ENCODE assay signal across 19 cellular contexts in the genomic region with DNA sequence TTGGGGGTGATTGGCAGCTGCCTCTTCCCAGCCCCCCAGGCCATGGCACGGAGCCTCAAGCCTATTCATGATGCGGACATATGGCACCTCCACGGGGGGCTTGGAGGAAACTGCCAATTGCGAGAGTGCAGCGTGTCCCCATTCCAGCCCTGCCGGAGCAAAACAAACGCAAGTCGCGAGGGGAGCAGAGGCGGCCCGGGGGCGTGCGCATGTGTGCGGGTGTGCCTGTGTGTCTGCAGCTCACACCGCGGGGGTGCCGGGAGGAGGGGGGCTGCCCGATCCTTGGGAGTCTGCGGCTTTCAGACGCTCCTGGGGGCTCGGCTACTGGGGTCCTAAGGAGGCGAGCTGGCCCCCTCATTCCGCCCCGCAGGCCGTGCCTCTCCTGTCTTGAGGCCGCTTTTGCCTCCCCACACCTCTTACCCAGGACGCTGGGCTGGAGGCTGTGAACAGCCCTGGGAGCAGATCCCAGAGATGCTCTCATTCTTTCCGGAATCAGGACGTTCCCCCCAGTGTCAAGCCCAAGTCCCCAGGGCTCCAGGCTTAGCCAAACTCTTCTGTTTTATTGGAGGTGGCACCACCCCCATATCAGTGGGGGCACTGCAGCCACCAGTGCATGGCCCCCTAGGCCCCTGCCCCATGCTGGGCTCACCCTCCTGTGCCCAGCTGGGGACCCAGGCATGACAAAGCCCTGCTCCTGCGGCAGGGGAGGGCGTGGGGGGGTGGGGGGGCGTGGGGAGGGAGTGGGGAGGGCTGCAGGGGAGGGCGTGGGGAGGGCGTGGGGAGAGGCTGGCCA. TPM values are rescaled to one million over a fixed set of nuclear protein-coding genes. Genes with fewer than 3 reads are reported as not detected.
DNase-seq lines count a peak whose midpoint lies in the region; ATAC-seq and TF ChIP-seq lines count a peak whose summit lies in the region.
"Had no signal": no experiment of that assay in that cellular context is flagged by ENCODE, and none has a peak within 500 bp of the region (broad histone marks: within the 10 kb centered on the region; RNA-seq: fewer than 3 reads in every experiment).

No MANE protein-coding gene starts in this region.

- H2BK5ac ChIP-seq in neuronal stem cell (ENCODE audit: low read length), result no peak overlapping the region

- H3K9me3 ChIP-seq in SK-N-SH, result no peaks in the 10 kb centered on the region
- no peaks in the 10 kb centered on the region for H3K9me3 ChIP-seq in neuronal stem cell (replicated peaks in 1 of 2; ENCODE audit: control insufficient read depth in 2 of 2, insufficient read depth in 1 of 2, low read depth in 1 of 2, low read length in 2 of 2)
- H3K9me3 ChIP-seq: ascending aorta, thyroid gland had no signal

- no peaks in the 10 kb centered on the region for H3K36me3 ChIP-seq in SK-N-SH (replicated peaks in 1 of 2; ENCODE audit: control insufficient read depth in 1 of 2, insufficient read depth in 2 of 2, low read length in 1 of 2)
- no peaks in the 10 kb centered on the region for H3K36me3 ChIP-seq in neuronal stem cell (replicated peaks in 1 of 2; ENCODE audit: control insufficient read depth in 2 of 2, insufficient read depth in 2 of 2, low read length in 2 of 2)
- H3K36me3 ChIP-seq: ascending aorta, thyroid gland had no signal

- no peaks in the 10 kb centered on the region for H3K9me2 ChIP-seq in SK-N-SH

- H3K79me2 ChIP-seq in SK-N-SH (ENCODE audit: insufficient read depth), result no peaks in the 10 kb centered on the region

- no peak overlapping the region for H3K23ac ChIP-seq in neuronal stem cell (ENCODE audit: low read depth, low read length, poor library complexity)

- H2AFZ ChIP-seq in SK-N-SH (ENCODE audit: low read depth) (no peak overlapping the region), neuronal stem cell (ENCODE audit: low read length) (no peak overlapping the region)

- H3K27ac ChIP-seq in SK-N-SH (ENCODE audit: low read depth in 2 of 2, low read length in 1 of 2) (no peak overlapping the region), neuronal stem cell (replicated peaks; ENCODE audit: low read length) (no peak overlapping the region)
- H3K27ac ChIP-seq: ascending aorta, thyroid gland had no signal

- H2BK15ac ChIP-seq in neuronal stem cell (ENCODE audit: low read length), result no peak overlapping the region

- no peak overlapping the region for H3K9ac ChIP-seq in SK-N-SH
- no peak overlapping the region for H3K9ac ChIP-seq in neuronal stem cell (ENCODE audit: low read depth, low read length, poor library complexity)

- H3K27me3 ChIP-seq in SK-N-SH (ENCODE audit: insufficient read depth), result no peaks in the 10 kb centered on the region
- H3K27me3 ChIP-seq in neuronal stem cell (ENCODE audit: control insufficient read depth in 3 of 3, insufficient read depth in 3 of 3, low read depth in 1 of 3, low read length in 3 of 3), result peaks cover 0 to 46% (median 2%) of the 10 kb centered on the region in 3 experiments
- H3K27me3 ChIP-seq: ascending aorta, thyroid gland had no signal

- peak overlapping the region; percentile 35 for H2AK5ac ChIP-seq in neuronal stem cell (ENCODE audit: low read depth, low read length)

- H3K4me3 ChIP-seq in SK-N-SH (ENCODE audit: low read depth in 2 of 2, low read length in 1 of 2), result no peak overlapping the region
- H3K4me3 ChIP-seq in neuronal stem cell (ENCODE audit: low read length in 2 of 2), result no peak overlapping the region
- H3K4me3 ChIP-seq: ascending aorta, thyroid gland had no signal

- TF ChIP-seq RAD21 in SK-N-SH (IDR thresholded peaks at IDR 0.05; ENCODE audit: low read length), result no peak

- DNase-seq in SK-N-SH (peak; percentile 77), NCI-H2171 treated with DMSO at 0.1 percent for 48 hours (lab: John Stamatoyannopoulos, UW) (peak; percentile 92), cerebellar nuclear complex (lab: John Stamatoyannopoulos, UW) (peak; percentile 17 to 86), neuronal stem cell (ENCODE audit: low spot score) (no peak), SIG-M5 treated with dmso at 0.1 percent for 504 hours (lab: John Stamatoyannopoulos, UW; ENCODE audit: unreplicated experiment) (no peak)
- DNase-seq in activated CD4-positive, alpha-beta T cell treated with anti-CD3 and anti-CD28 coated beads, Interleukin-2, amount 50 U/mL, for 4 hours, result no peak
- DNase-seq: activated CD4-positive, alpha-beta memory T cell treated with anti-CD3 and anti-CD28 coated beads, Interleukin-2, amount 10 ng/mL, durations not matched to agents 7 days and 5 days; activated naive CD4-positive, alpha-beta T cell treated with anti-CD3 and anti-CD28 coated beads, Interleukin-2, amount 10 ng/mL, durations not matched to agents 7 days and 5 days; activated T-cell treated with anti-CD3 and anti-CD28 coated beads, Interleukin-2, amount 50 U/mL, for 1 hour; CD4-positive, CD25-positive, alpha-beta regulatory T cell; DMS53; IMR-90; NCI-H2107; stimulated activated naive B cell treated with anti-CD40 and anti-IgM and Interleukin-4, amounts not matched to agents 10 μg/mL and 1 μg/mL and 100 μg/mL, for 72 hours; T-cell; thyroid gland had no signal

- no peak overlapping the region for H3K4ac ChIP-seq in neuronal stem cell (ENCODE audit: low read length)

- ATAC-seq in SK-N-SH treated with all-trans-retinoic acid at 6 μM for 48 hours (no peak), GM21737 (IDR thresholded peaks at IDR 0.05; ENCODE audit: unreplicated experiment) (no peak)
- ATAC-seq: stimulated activated naive B cell treated with anti-CD40 and anti-IgM and Interleukin-4, amounts not matched to agents 10 μg/mL and 1 μg/mL and 100 μg/mL, for 72 hours; T-cell had no signal

- peak overlapping the region; percentile 82 for H3K14ac ChIP-seq in neuronal stem cell (ENCODE audit: low read length)

- peaks cover 17% of the 10 kb centered on the region; the same call in 1 of the 2 replicates for H4K20me1 ChIP-seq in SK-N-SH (ENCODE audit: insufficient read depth)

- H2BK12ac ChIP-seq in neuronal stem cell (ENCODE audit: low read length), result no peak overlapping the region

- no peak overlapping the region for H4K8ac ChIP-seq in neuronal stem cell (ENCODE audit: low read depth, low read length)

- TF ChIP-seq CTCF in SK-N-SH (IDR thresholded peaks at IDR 0.05), result no peak

- H3K4me1 ChIP-seq in SK-N-SH (ENCODE audit: control insufficient read depth in 1 of 2, insufficient read depth in 2 of 2, low read depth in 1 of 2, low read length in 1 of 2) (peaks cover 0 to 10% of the 10 kb centered on the region in 2 experiments; a peak in 1 of 4 replicates), neuronal stem cell (ENCODE audit: control insufficient read depth in 2 of 2, insufficient read depth in 1 of 2, low read depth in 1 of 2, low read length in 2 of 2) (peaks cover 4 to 6% of the 10 kb centered on the region in 2 donors)
- H3K4me1 ChIP-seq: thyroid gland had no signal

- 65% methylated on average over 32 of the region's 34 CpGs for WGBS in SK-N-SH (ENCODE audit: low lambda C conversion rate)
- WGBS in neuronal stem cell (ENCODE audit: extremely low coverage in 2 of 2, insufficient read length in 2 of 2, insufficient replicate concordance in 1 of 2), 2 donors, result no CpG with 5 or more reads among the region's 34 CpGs

- H3K18ac ChIP-seq in neuronal stem cell (ENCODE audit: low read length), result peak overlapping the region; percentile 48

- H3K79me1 ChIP-seq in neuronal stem cell (ENCODE audit: low read depth, low read length), result no peaks in the 10 kb centered on the region

- POLR2A ChIA-PET in SK-N-SH (lab: Yijun Ruan, JAX), result interaction anchor here (1.4 to 1.5 kb wide), 2 partner anchors 10 to 17 kb away, joined by 3 to 9 read pairs; no protein-coding TSS in a partner anchor

- H3K4me2 ChIP-seq in SK-N-SH, result no peak overlapping the region
- H3K4me2 ChIP-seq in neuronal stem cell (ENCODE audit: insufficient read depth, low read length, poor library complexity, severe bottlenecking), result no peak overlapping the region

- no peak overlapping the region for H2BK120ac ChIP-seq in neuronal stem cell (ENCODE audit: low read depth, low read length)

- no peaks in the 10 kb centered on the region for H3F3A ChIP-seq in SK-N-SH (replicated peaks; ENCODE audit: insufficient read depth)

- CTCF ChIA-PET in SK-N-SH (lab: Yijun Ruan, JAX), result interaction anchor here (1.1 to 1.6 kb wide), 5 partner anchors 10 to 538 kb away, joined by 3 to 6 read pairs (median 3); no protein-coding TSS in a partner anchor

- no peak overlapping the region for H4K91ac ChIP-seq in neuronal stem cell (ENCODE audit: low read depth, low read length, poor library complexity)

- TF ChIP-seq EP300 in SK-N-SH (IDR thresholded peaks at IDR 0.05; ENCODE audit: borderline replicate concordance in 1 of 2, low read depth in 1 of 2, low read length in 1 of 2), result no peak

TF ChIP-seq in SK-N-SH, 30 proteins besides CTCF, POLR2A, EP300 and RAD21 (continues in another document):
- TF ChIP-seq EZH2phosphoT487 (IDR thresholded peaks at IDR 0.05; ENCODE audit: borderline replicate concordance, low read depth), result no peak
- no peak for TF ChIP-seq RXRA (IDR thresholded peaks at IDR 0.05; ENCODE audit: borderline replicate concordance, low read depth)
- no peak for TF ChIP-seq ELF1 (IDR thresholded peaks at IDR 0.05)

TF ChIP-seq in SK-N-SH treated with all-trans-retinoic acid at 6 μM for 48 hours, 23 proteins besides CTCF, POLR2A, EP300 and RAD21 (continues in another document):
- TF ChIP-seq OSR1 (CRISPR knock-in tag; IDR thresholded peaks at IDR 0.05) (no peak), ZNF8 (CRISPR knock-in tag; IDR thresholded peaks at IDR 0.05) (no peak), BACH2 (CRISPR knock-in tag; IDR thresholded peaks at IDR 0.05; ENCODE audit: borderline replicate concordance) (no peak), ARNTL (CRISPR knock-in tag; IDR thresholded peaks at IDR 0.05; ENCODE audit: borderline replicate concordance, low read depth) (no peak)
- TF ChIP-seq, protein P1, sequence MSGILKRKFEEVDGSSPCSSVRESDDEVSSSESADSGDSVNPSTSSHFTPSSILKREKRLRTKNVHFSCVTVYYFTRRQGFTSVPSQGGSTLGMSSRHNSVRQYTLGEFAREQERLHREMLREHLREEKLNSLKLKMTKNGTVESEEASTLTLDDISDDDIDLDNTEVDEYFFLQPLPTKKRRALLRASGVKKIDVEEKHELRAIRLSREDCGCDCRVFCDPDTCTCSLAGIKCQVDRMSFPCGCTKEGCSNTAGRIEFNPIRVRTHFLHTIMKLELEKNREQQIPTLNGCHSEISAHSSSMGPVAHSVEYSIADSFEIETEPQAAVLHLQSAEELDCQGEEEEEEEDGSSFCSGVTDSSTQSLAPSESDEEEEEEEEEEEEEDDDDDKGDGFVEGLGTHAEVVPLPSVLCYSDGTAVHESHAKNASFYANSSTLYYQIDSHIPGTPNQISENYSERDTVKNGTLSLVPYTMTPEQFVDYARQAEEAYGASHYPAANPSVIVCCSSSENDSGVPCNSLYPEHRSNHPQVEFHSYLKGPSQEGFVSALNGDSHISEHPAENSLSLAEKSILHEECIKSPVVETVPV (CRISPR knock-in tag; IDR thresholded peaks at IDR 0.05), result no peak

RNA-seq across cellular contexts. Expression of a gene that starts 29.1 kb away (rescaled TPM):
- 83.6 and 90.3 TPM in 2 replicates for polyA plus RNA-seq in SK-N-SH (2012; rRNA removed)
- 36.1 and 50.0 TPM in 2 replicates for polyA plus RNA-seq in SK-N-SH (2012; cell fraction: cytosol; rRNA removed)
- 181 and 203 TPM in 2 replicates for polyA plus RNA-seq in SK-N-SH (2012; cell fraction: nucleus; rRNA removed)
- polyA plus RNA-seq in neuronal stem cell (2013, experiment 1 of 2), result 24.9 TPM
- 22.9 TPM for polyA plus RNA-seq in neuronal stem cell (2013, experiment 2 of 2)

RNA-seq across cellular contexts. Expression of a gene that starts 32.3 kb away (rescaled TPM):
- polyA plus RNA-seq in SK-N-SH (2012; rRNA removed), result 0.05 and 0.16 TPM in 2 replicates
- 0.01 and 0.03 TPM in 2 replicates for polyA plus RNA-seq in SK-N-SH (2012; cell fraction: cytosol; rRNA removed)
- 0.05 and 0.38 TPM in 2 replicates for polyA plus RNA-seq in SK-N-SH (2012; cell fraction: nucleus; rRNA removed)
- 0.43 TPM for polyA plus RNA-seq in neuronal stem cell (2013, experiment 1 of 2)
- polyA plus RNA-seq in neuronal stem cell (2013, experiment 2 of 2), result 0.35 TPM

Comparison
In these comparisons a context has a peak if more than half of its experiments do, and no peak if none do; other contexts are left out.
1. DNase-seq: peak in SK-N-SH (single experiment), NCI-H2171 treated with DMSO at 0.1 percent for 48 hours (single experiment) and cerebellar nuclear complex (2 of 2); none in neuronal stem cell (single experiment), activated CD4-positive, alpha-beta T cell treated with anti-CD3 and anti-CD28 coated beads, Interleukin-2, amount 50 U/mL, for 4 hours (0 of 2) and SIG-M5 treated with dmso at 0.1 percent for 504 hours (single experiment).